ENCODE assay signal across 24 cellular contexts in the genomic region with DNA sequence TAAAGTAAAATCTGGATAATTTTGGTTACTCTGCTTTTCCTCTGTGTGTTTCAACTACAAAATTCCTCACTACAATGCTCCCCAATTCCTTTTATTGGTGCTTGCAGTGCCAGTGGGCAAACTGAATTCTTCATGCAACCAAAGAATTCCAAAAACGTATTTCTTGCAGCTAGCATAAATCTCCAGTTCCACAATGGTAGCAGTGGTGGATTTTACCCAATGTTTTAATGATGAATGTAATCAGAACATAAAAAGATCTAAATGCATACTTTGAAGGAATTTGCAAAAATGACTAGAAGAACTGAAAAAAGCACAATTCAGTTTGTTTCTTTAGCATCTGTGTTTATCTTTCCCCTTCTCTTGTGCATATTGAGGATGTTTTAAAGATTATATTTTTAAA.
"Had no signal": no experiment of that assay in that cellular context is flagged by ENCODE, and none has a peak within 500 bp of the region (broad histone marks: within the 10 kb centered on the region; RNA-seq: fewer than 3 reads in every experiment).

No MANE protein-coding gene starts in this region.

- H3K36me3 ChIP-seq: lower lobe of right lung, ovary, sigmoid colon, thoracic aorta, upper lobe of left lung, uterus had no signal

- DNase-seq: dorsolateral prefrontal cortex; effector CD4-positive, alpha-beta T cell; foreskin keratinocyte; hypothalamus; immature natural killer cell; islet precursor cell; kidney glomerular epithelial cell; left colon; left ventricle myocardium superior; lower lobe of right lung; natural killer cell; occipital lobe; ovary; posterior cingulate gyrus; psoas muscle; right cardiac atrium; sigmoid colon; spleen; stimulated activated naive B cell treated with anti-CD40 and anti-IgM and Interleukin-4, amounts not matched to agents 10 μg/mL and 1 μg/mL and 100 μg/mL, for 72 hours; upper lobe of left lung; uterus had no signal

- H3K4me1 ChIP-seq: psoas muscle, spleen, tibial nerve had no signal

- H3K9me3 ChIP-seq: ovary had no signal

- H3K27me3 ChIP-seq: dorsolateral prefrontal cortex, foreskin keratinocyte, ovary, sigmoid colon, spleen, tibial nerve, upper lobe of left lung, uterus had no signal

- ATAC-seq: foreskin keratinocyte; left colon; left ventricle myocardium superior; lower lobe of right lung; natural killer cell; psoas muscle; right cardiac atrium; stimulated activated naive B cell treated with anti-CD40 and anti-IgM and Interleukin-4, amounts not matched to agents 10 μg/mL and 1 μg/mL and 100 μg/mL, for 72 hours had no signal

- H3K4me3 ChIP-seq: dorsolateral prefrontal cortex, lower lobe of right lung, ovary, psoas muscle, sigmoid colon, skin epidermis, spleen, thoracic aorta, tibial nerve, upper lobe of left lung, uterus had no signal

- H3K27ac ChIP-seq: dorsolateral prefrontal cortex, foreskin keratinocyte, lower lobe of right lung, ovary, psoas muscle, sigmoid colon, skin epidermis, spleen, thoracic aorta, tibial nerve, upper lobe of left lung, uterus had no signal
